In genomic region chr16:31810863-31811262, GRCh38 we compare ENCODE assay signal across 1 cellular context.
TF ChIP-seq lines count a peak whose summit lies in the region.

No MANE protein-coding gene starts in this region.

TF ChIP-seq in HepG2, 621 proteins besides CTCF, POLR2A, EP300 and RAD21:
- TF ChIP-seq LCORL (IDR thresholded peaks at IDR 0.05) (no peak), LCORL (CRISPR knock-in tag; IDR thresholded peaks at IDR 0.05) (0 out of 2 replicates have a peak, but pooled peaks have one; percentile 26), SIN3A (IDR thresholded peaks at IDR 0.05; ENCODE audit: borderline replicate concordance, low read depth, low read length) (no peak), NFE2L2 (IDR thresholded peaks at IDR 0.05; ENCODE audit: low read length) (no peak), SOX6 (IDR thresholded peaks at IDR 0.05) (no peak), SOX6 (CRISPR knock-in tag; IDR thresholded peaks at IDR 0.05) (0 out of 2 replicates have a peak, but pooled peaks have one; percentile 9), POGZ (CRISPR knock-in tag; IDR thresholded peaks at IDR 0.05) (0 out of 2 replicates have a peak, but pooled peaks have one; percentile 19), NBN (conservative IDR thresholded peaks at IDR 0.05) (no peak), GPBP1L1 (CRISPR knock-in tag; IDR thresholded peaks at IDR 0.05) (no peak), ZNF547 (CRISPR knock-in tag; IDR thresholded peaks at IDR 0.05) (no peak), EEA1 (CRISPR knock-in tag; IDR thresholded peaks at IDR 0.05; ENCODE audit: borderline replicate concordance) (no peak), STAG1 (CRISPR knock-in tag; IDR thresholded peaks at IDR 0.05) (0 out of 2 replicates have a peak, but pooled peaks have one; percentile 3), SPEN (CRISPR knock-in tag; IDR thresholded peaks at IDR 0.05; ENCODE audit: low read depth) (0 out of 2 replicates have a peak, but pooled peaks have one; percentile 34), ZFP82 (CRISPR knock-in tag; IDR thresholded peaks at IDR 0.05; ENCODE audit: borderline replicate concordance) (no peak), ZMYM4 (CRISPR knock-in tag; IDR thresholded peaks at IDR 0.05) (peak; percentile 58; the same call in 1 of the 2 replicates), SKI (IDR thresholded peaks at IDR 0.05; ENCODE audit: partially characterized antibody) (no peak), SALL1 (CRISPR knock-in tag; IDR thresholded peaks at IDR 0.05) (peak; percentile 31; the same call in 1 of the 2 replicates), NONO (IDR thresholded peaks at IDR 0.05) (no peak), NONO (CRISPR knock-in tag; conservative IDR thresholded peaks at IDR 0.05) (0 out of 2 replicates have a peak, but pooled peaks have one; percentile 29), HNF4A (CRISPR knock-in tag; IDR thresholded peaks at IDR 0.05) (peak; percentile 55), PHF20 (CRISPR knock-in tag; IDR thresholded peaks at IDR 0.05) (no peak)
- TF ChIP-seq, protein P1, sequence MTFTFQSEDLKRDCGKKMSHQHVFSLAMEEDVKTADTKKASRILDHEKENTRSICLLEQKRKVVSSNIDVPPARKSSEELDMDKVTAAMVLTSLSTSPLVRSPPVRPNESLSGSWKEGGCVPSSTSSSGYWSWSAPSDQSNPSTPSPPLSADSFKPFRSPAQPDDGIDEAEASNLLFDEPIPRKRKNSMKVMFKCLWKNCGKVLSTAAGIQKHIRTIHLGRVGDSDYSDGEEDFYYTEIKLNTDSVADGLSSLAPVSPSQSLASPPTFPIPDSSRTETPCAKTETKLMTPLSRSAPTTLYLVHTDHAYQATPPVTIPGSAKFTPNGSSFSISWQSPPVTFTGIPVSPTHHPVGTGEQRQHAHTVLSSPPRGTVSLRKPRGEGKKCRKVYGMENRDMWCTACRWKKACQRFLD (CRISPR knock-in tag; IDR thresholded peaks at IDR 0.05; ENCODE audit: borderline replicate concordance): no peak
- TF ChIP-seq, protein P2, sequence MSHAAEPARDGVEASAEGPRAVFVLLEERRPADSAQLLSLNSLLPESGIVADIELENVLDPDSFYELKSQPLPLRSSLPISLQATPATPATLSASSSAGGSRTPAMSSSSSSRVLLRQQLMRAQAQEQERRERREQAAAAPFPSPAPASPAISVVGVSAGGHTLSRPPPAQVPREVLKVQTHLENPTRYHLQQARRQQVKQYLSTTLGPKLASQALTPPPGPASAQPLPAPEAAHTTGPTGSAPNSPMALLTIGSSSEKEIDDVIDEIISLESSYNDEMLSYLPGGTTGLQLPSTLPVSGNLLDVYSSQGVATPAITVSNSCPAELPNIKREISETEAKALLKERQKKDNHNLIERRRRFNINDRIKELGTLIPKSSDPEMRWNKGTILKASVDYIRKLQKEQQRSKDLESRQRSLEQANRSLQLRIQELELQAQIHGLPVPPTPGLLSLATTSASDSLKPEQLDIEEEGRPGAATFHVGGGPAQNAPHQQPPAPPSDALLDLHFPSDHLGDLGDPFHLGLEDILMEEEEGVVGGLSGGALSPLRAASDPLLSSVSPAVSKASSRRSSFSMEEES (CRISPR knock-in tag; IDR thresholded peaks at IDR 0.05): no peak
